In the genomic region with DNA sequence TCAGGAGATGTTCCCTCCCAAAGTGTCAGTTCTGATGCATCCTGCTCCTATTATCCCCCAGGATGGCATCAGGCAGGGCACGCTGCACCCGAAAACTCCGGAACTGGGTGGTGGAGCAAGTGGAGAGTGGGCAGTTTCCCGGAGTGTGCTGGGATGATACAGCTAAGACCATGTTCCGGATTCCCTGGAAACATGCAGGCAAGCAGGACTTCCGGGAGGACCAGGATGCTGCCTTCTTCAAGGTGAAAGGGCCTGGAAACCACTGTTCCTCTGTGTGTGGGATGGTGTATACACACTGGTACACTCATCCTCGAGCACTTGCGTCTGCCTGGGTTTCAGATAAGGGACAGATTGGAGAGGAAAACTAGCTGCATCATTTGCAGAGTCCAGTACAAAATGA, we compare ENCODE assay signal across 1 cellular context.
TF ChIP-seq lines count a peak whose summit lies in the region.

No MANE protein-coding gene starts in this region.

TF ChIP-seq in K562, 482 proteins besides CTCF, POLR2A, EP300 and RAD21:
- TF ChIP-seq ZKSCAN1 (IDR thresholded peaks at IDR 0.05; ENCODE audit: low read depth, low read length) = no peak
